In genomic region chr5:65819215-65819904, GRCh38 we compare ENCODE assay signal across 24 cellular contexts.
DNase-seq lines count a peak whose midpoint lies in the region; ATAC-seq and TF ChIP-seq lines count a peak whose summit lies in the region.
"Had no signal": no experiment of that assay in that cellular context is flagged by ENCODE, and none has a peak within 500 bp of the region (broad histone marks: within the 10 kb centered on the region; RNA-seq: fewer than 3 reads in every experiment).

No MANE protein-coding gene starts in this region.

- H3K27me3 Mint-ChIP-seq in HFFc6 (ENCODE audit: insufficient read depth) (no peaks in the 10 kb centered on the region; the same call in 1 of the 2 replicates), chondrocyte (ENCODE audit: low read depth) (no peaks in the 10 kb centered on the region), osteocyte (ENCODE audit: unreplicated experiment) (no peaks in the 10 kb centered on the region)
- H3K27me3 Mint-ChIP-seq: activated CD4-positive, alpha-beta memory T cell treated with anti-CD3 and anti-CD28 coated beads, Interleukin-2, amount 10 ng/mL, durations not matched to agents 7 days and 5 days; memory B cell had no signal

- H3K4me1 Mint-ChIP-seq in HFFc6 (ENCODE audit: low read depth), result peaks cover 53% of the 10 kb centered on the region
- peaks cover 21% of the 10 kb centered on the region for H3K4me1 Mint-ChIP-seq in chondrocyte (ENCODE audit: low read depth)
- peaks cover 11% of the 10 kb centered on the region for H3K4me1 Mint-ChIP-seq in osteocyte (ENCODE audit: unreplicated experiment)

- TF ChIP-seq CTCF in HFFc6 (IDR thresholded peaks at IDR 0.05) (no peak), chondrocyte (IDR thresholded peaks at IDR 0.05) (no peak), osteocyte (IDR thresholded peaks at IDR 0.05) (no peak)

- H3K36me3 Mint-ChIP-seq in HFFc6 (ENCODE audit: low read depth) (peaks cover 55% of the 10 kb centered on the region), chondrocyte (ENCODE audit: low read depth) (peaks cover 30% of the 10 kb centered on the region), osteocyte (ENCODE audit: unreplicated experiment) (peaks cover 42% of the 10 kb centered on the region)

- H3K4me3 Mint-ChIP-seq in HFFc6, result no peak overlapping the region
- H3K4me3 Mint-ChIP-seq in chondrocyte (ENCODE audit: unreplicated experiment), result no peak overlapping the region
- H3K4me3 Mint-ChIP-seq in osteocyte (ENCODE audit: unreplicated experiment), result peak overlapping the region; percentile 28
- H3K4me3 Mint-ChIP-seq: activated CD4-positive, alpha-beta memory T cell treated with anti-CD3 and anti-CD28 coated beads, Interleukin-2, amount 10 ng/mL, durations not matched to agents 7 days and 5 days; activated naive CD8-positive, alpha-beta T cell treated with anti-CD3 and anti-CD28 coated beads, Interleukin-2, amount 10 ng/mL, durations not matched to agents 7 days and 5 days; CD8-positive, alpha-beta T cell; memory B cell had no signal

- H3K27ac Mint-ChIP-seq in HFFc6 (peak overlapping the region; percentile 8; the same call in 1 of the 2 replicates), chondrocyte (ENCODE audit: unreplicated experiment) (peak overlapping the region; percentile 83), osteocyte (ENCODE audit: unreplicated experiment) (peak overlapping the region; percentile 74)
- H3K27ac Mint-ChIP-seq: activated CD4-positive, alpha-beta memory T cell treated with anti-CD3 and anti-CD28 coated beads, Interleukin-2, amount 10 ng/mL, durations not matched to agents 7 days and 5 days; activated naive CD8-positive, alpha-beta T cell treated with anti-CD3 and anti-CD28 coated beads, Interleukin-2, amount 10 ng/mL, durations not matched to agents 7 days and 5 days; CD8-positive, alpha-beta T cell; memory B cell had no signal

- H3K9me3 Mint-ChIP-seq in HFFc6 (no peaks in the 10 kb centered on the region), chondrocyte (ENCODE audit: low read depth) (no peaks in the 10 kb centered on the region), osteocyte (ENCODE audit: unreplicated experiment) (no peaks in the 10 kb centered on the region)
- H3K9me3 Mint-ChIP-seq: activated CD4-positive, alpha-beta memory T cell treated with anti-CD3 and anti-CD28 coated beads, Interleukin-2, amount 10 ng/mL, durations not matched to agents 7 days and 5 days; activated naive CD8-positive, alpha-beta T cell treated with anti-CD3 and anti-CD28 coated beads, Interleukin-2, amount 10 ng/mL, durations not matched to agents 7 days and 5 days; CD8-positive, alpha-beta T cell; memory B cell had no signal

- ATAC-seq in SK-N-SH treated with all-trans-retinoic acid at 6 μM for 48 hours, result peak; percentile 8; the same call in 2 of the 3 replicates
- ATAC-seq in HG03469 (IDR thresholded peaks at IDR 0.05; ENCODE audit: unreplicated experiment), result no peak
- ATAC-seq: CD8-positive, alpha-beta T cell; left cardiac atrium; sciatic nerve had no signal

- DNase-seq in HFFc6 (no peak), chondrocyte (ENCODE audit: low spot score) (no peak), osteocyte (ENCODE audit: extremely low spot score, unreplicated experiment) (no peak), Kasumi-1 (lab: John Stamatoyannopoulos, UW) (no peak), NOMO-1 (lab: John Stamatoyannopoulos, UW; ENCODE audit: unreplicated experiment in 2 of 2) (no peak)
- DNase-seq: activated CD4-positive, alpha-beta memory T cell treated with anti-CD3 and anti-CD28 coated beads, Interleukin-2, amount 10 ng/mL, durations not matched to agents 7 days and 5 days; activated CD4-positive, CD25-positive, alpha-beta regulatory T cell; activated naive CD8-positive, alpha-beta T cell treated with anti-CD3 and anti-CD28 coated beads, Interleukin-2, amount 10 ng/mL, durations not matched to agents 7 days and 5 days; activated T-cell treated with anti-CD3 and anti-CD28 coated beads, Interleukin-2, amount 50 U/mL, for 48 hours; CD8-positive, alpha-beta T cell; cortex of kidney; DMS153; H7; left cardiac atrium; NCI-H1436 treated with DMSO at 0.1 percent for 48 hours; NCI-H510A; RPMI8226; stimulated activated CD4-positive, alpha-beta T cell treated with anti-CD3 and anti-CD28 coated beads, Interleukin-15, amount 100 ng/mL, for 24 hours; T1000; uterus had no signal

TF ChIP-seq in SK-N-SH treated with all-trans-retinoic acid at 6 μM for 48 hours, 23 proteins besides CTCF, POLR2A, EP300 and RAD21:
- TF ChIP-seq CSDC2 (CRISPR knock-in tag; IDR thresholded peaks at IDR 0.05), result no peak
- 0 out of 2 replicates have a peak, but pooled peaks have one; percentile 39 for TF ChIP-seq ZNF70 (CRISPR knock-in tag; IDR thresholded peaks at IDR 0.05)
- TF ChIP-seq PPARA (CRISPR knock-in tag; IDR thresholded peaks at IDR 0.05; ENCODE audit: borderline replicate concordance), result no peak

Comparison
In these comparisons a context has a peak if more than half of its experiments do, and no peak if none do; other contexts are left out.
1. H3K27ac Mint-ChIP-seq: peak in every context shown above with its lines; median percentile 83 in chondrocyte; 74 in osteocyte; 8 in HFFc6.